17 cellular contexts compared by ENCODE assay signal in genomic region chr10:57628592-57629284, GRCh38.
A peak's percentile ranks its signal among the peaks of the same experiment; 100 is the strongest.
DNase-seq lines count a peak whose midpoint lies in the region.
"Had no signal": no experiment of that assay in that cellular context is flagged by ENCODE, and none has a peak within 500 bp of the region (broad histone marks: within the 10 kb centered on the region; RNA-seq: fewer than 3 reads in every experiment).

No MANE protein-coding gene starts in this region.

- H3K27ac ChIP-seq in iPS DF 6.9 (ENCODE audit: low read length) (peak overlapping the region; percentile 92), SJCRH30 (no peak overlapping the region)
- H3K27ac ChIP-seq: epithelial cell of prostate, heart left ventricle, ovary, thoracic aorta had no signal

- peak; percentile 2 for DNase-seq in NCI-H1105 (lab: John Stamatoyannopoulos, UW)
- DNase-seq in NCI-H1105 treated with DMSO at 0.1 percent for 48 hours (lab: John Stamatoyannopoulos, UW), result no peak
- peak; percentile 77 for DNase-seq in HT-29 (ENCODE audit: low spot score)
- DNase-seq in iPS DF 6.9 (ENCODE audit: low read depth, low spot score), result no peak
- peak; percentile 2 for DNase-seq in pons (ENCODE audit: low spot score)
- DNase-seq in islet precursor cell, result no peak
- no peak for DNase-seq in activated T-cell treated with anti-CD3 and anti-CD28 coated beads, Interleukin-2, amount 50 U/mL, for 48 hours
- no peak for DNase-seq in SJCRH30
- DNase-seq: 8988T; activated naive CD8-positive, alpha-beta T cell treated with anti-CD3 and anti-CD28 coated beads, Interleukin-2, amount 50 U/mL, for 24 hours; cerebellar nuclear complex; heart left ventricle; NCI-H2171; ovary; stimulated activated CD4-positive, alpha-beta T cell treated with anti-CD3 and anti-CD28 coated beads, Interleukin-15, amount 100 ng/mL, for 24 hours had no signal

- H3K9me3 ChIP-seq in iPS DF 6.9 (ENCODE audit: control insufficient read depth, insufficient read depth, low read length), result no peaks in the 10 kb centered on the region
- no peaks in the 10 kb centered on the region for H3K9me3 ChIP-seq in SJCRH30 (replicated peaks)
- H3K9me3 ChIP-seq: heart left ventricle, ovary, thoracic aorta had no signal

- no peaks in the 10 kb centered on the region for H3K36me3 ChIP-seq in iPS DF 6.9 (ENCODE audit: control insufficient read depth, insufficient read depth, low read length)
- no peaks in the 10 kb centered on the region for H3K36me3 ChIP-seq in SJCRH30
- H3K36me3 ChIP-seq: heart left ventricle, ovary, thoracic aorta had no signal

- no peak overlapping the region for H3K4me3 ChIP-seq in iPS DF 6.9 (ENCODE audit: low read length)
- no peak overlapping the region for H3K4me3 ChIP-seq in SJCRH30
- H3K4me3 ChIP-seq: heart left ventricle, ovary, thoracic aorta had no signal

- no CpG with 5 or more reads among the region's 3 CpGs for WGBS in iPS DF 6.9 (ENCODE audit: insufficient coverage, insufficient read length)

- H3K27me3 ChIP-seq in iPS DF 6.9 (ENCODE audit: control insufficient read depth, insufficient read depth, low read length), result no peaks in the 10 kb centered on the region
- no peaks in the 10 kb centered on the region for H3K27me3 ChIP-seq in SJCRH30
- H3K27me3 ChIP-seq: heart left ventricle, ovary had no signal

- H3K4me1 ChIP-seq in iPS DF 6.9 (ENCODE audit: control insufficient read depth, insufficient read depth, low read length), result peaks cover 1% of the 10 kb centered on the region; the same call in 1 of the 2 replicates
- H3K4me1 ChIP-seq in SJCRH30, result no peaks in the 10 kb centered on the region
- H3K4me1 ChIP-seq: heart left ventricle had no signal

Comparison
In these comparisons a context has a peak if more than half of its experiments do, and no peak if none do; other contexts are left out.
1. DNase-seq: peak in NCI-H1105 (single experiment), HT-29 (single experiment) and pons (single experiment); none in NCI-H1105 treated with DMSO at 0.1 percent for 48 hours (single experiment), iPS DF 6.9 (single experiment), islet precursor cell (single experiment), activated T-cell treated with anti-CD3 and anti-CD28 coated beads, Interleukin-2, amount 50 U/mL, for 48 hours (0 of 2) and SJCRH30 (0 of 2).